ENCODE assay signal across 8 cellular contexts in the genomic region with DNA sequence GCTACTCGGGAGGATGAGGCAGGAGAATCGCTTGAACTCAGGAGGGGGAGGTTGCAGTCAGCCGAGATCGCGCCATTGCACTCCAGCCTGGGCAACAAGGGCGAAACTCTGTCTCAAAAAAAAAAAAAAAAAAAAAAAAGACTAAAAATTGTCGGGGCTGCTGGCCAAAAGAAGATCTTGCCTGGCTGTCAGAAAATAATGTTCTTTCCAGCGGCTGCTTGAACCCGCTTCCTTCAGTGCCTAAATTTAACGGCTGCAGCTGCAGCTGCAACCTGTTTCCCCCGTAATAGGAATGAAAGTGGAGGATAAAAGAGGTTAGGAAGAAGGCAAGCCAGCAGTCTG. TPM values are rescaled to one million over a fixed set of nuclear protein-coding genes. Genes with fewer than 3 reads are reported as not detected.
DNase-seq lines count a peak whose midpoint lies in the region; FAIRE-seq and TF ChIP-seq lines count a peak whose summit lies in the region.
"Not testable (repeated sequence)": the region's sequence is repeated elsewhere in the genome, so short reads cannot be mapped to it uniquely, and the experiment has no call there.

No MANE protein-coding gene starts in this region.

- peak overlapping the region; percentile 91 for H3K27ac Mint-ChIP-seq in T-helper 2 cell treated with Interferon-gamma antibody and Interleukin-4, amounts not matched to agents 5 μg/mL and 100 μg/mL, for 36 hours
- H3K27ac Mint-ChIP-seq in astrocyte (ENCODE audit: unreplicated experiment) (peak overlapping the region; percentile 98), neural crest cell (ENCODE audit: unreplicated experiment) (peak overlapping the region; percentile 99)

- peak overlapping the region; percentile 91 for H2AFZ ChIP-seq in astrocyte (ENCODE audit: low read depth, low read length)
- H2AFZ ChIP-seq in keratinocyte (ENCODE audit: control insufficient read depth, low read length), result peak overlapping the region; percentile 96

- H3K36me3 Mint-ChIP-seq in T-helper 2 cell treated with Interferon-gamma antibody and Interleukin-4, amounts not matched to agents 5 μg/mL and 100 μg/mL, for 36 hours (ENCODE audit: low read depth), result peaks cover 24% of the 10 kb centered on the region
- H3K36me3 Mint-ChIP-seq in astrocyte (ENCODE audit: low read depth, unreplicated experiment); neural crest cell (ENCODE audit: low read depth): not testable (repeated sequence)

- DNase-seq in T-helper 2 cell treated with Interferon-gamma antibody and Interleukin-4, amounts not matched to agents 5 μg/mL and 100 μg/mL, for 36 hours (ENCODE audit: low spot score); astrocyte (ENCODE audit: low read depth); epithelial cell of prostate (ENCODE audit: low read depth, low spot score); keratinocyte (ENCODE audit: low read depth, low spot score); neural crest cell (ENCODE audit: low read depth, low spot score): not testable (repeated sequence)

- not testable (repeated sequence) for H3K36me3 ChIP-seq in HUES64 (ENCODE audit: insufficient read depth, low read length); astrocyte (ENCODE audit: insufficient read depth, low read length); keratinocyte (ENCODE audit: control insufficient read depth in 2 of 2, extremely low read depth in 1 of 2, insufficient read depth in 2 of 2, low read length in 2 of 2); stomach smooth muscle (ENCODE audit: control insufficient read depth in 2 of 2, insufficient read depth in 2 of 2, low read length in 2 of 2)

- H4K20me1 ChIP-seq in astrocyte (ENCODE audit: insufficient read depth, low read length), result peaks cover 28% of the 10 kb centered on the region
- not testable (repeated sequence) for H4K20me1 ChIP-seq in keratinocyte (ENCODE audit: control insufficient read depth, extremely low read depth, insufficient read depth, low read length)

- H3K9me3 ChIP-seq in HUES64 (ENCODE audit: insufficient read depth, low read depth, low read length); astrocyte (ENCODE audit: insufficient read depth, low read depth, low read length); keratinocyte (ENCODE audit: control insufficient read depth, low read depth, low read length); stomach smooth muscle (ENCODE audit: control insufficient read depth in 2 of 2, low read length in 2 of 2): not testable (repeated sequence)

- H3K4me2 ChIP-seq in astrocyte (ENCODE audit: low read length), result peak overlapping the region; percentile 99
- H3K4me2 ChIP-seq in keratinocyte (ENCODE audit: control insufficient read depth, extremely low read depth, insufficient read depth, low read depth, low read length), result peak overlapping the region; percentile 99

- H3K4me3 Mint-ChIP-seq in T-helper 2 cell treated with Interferon-gamma antibody and Interleukin-4, amounts not matched to agents 5 μg/mL and 100 μg/mL, for 36 hours, result peak overlapping the region; percentile 97
- peak overlapping the region; percentile 99 for H3K4me3 Mint-ChIP-seq in astrocyte (ENCODE audit: unreplicated experiment)
- H3K4me3 Mint-ChIP-seq in neural crest cell, result peak overlapping the region; percentile 99

- not testable (repeated sequence) for H3K9me3 Mint-ChIP-seq in T-helper 2 cell treated with Interferon-gamma antibody and Interleukin-4, amounts not matched to agents 5 μg/mL and 100 μg/mL, for 36 hours; astrocyte (ENCODE audit: unreplicated experiment); neural crest cell

- H3K79me2 ChIP-seq in astrocyte (ENCODE audit: insufficient read depth, low read length), result peaks cover 45% of the 10 kb centered on the region
- H3K79me2 ChIP-seq in keratinocyte (ENCODE audit: control insufficient read depth, insufficient read depth, low read length), result peaks cover 45% of the 10 kb centered on the region

- H3K9me1 ChIP-seq in keratinocyte (ENCODE audit: control insufficient read depth, extremely low read depth, insufficient read depth, low read length), result not testable (repeated sequence)

- TF ChIP-seq CTCF in C4-2B (conservative IDR thresholded peaks at IDR 0.05); astrocyte (IDR thresholded peaks at IDR 0.05; ENCODE audit: insufficient read depth, low read depth, low read length); keratinocyte (optimal IDR thresholded peaks at IDR 0.05 in 1 of 3, IDR thresholded peaks at IDR 0.05 in 1 of 3, conservative IDR thresholded peaks at IDR 0.05 in 1 of 3; ENCODE audit: extremely low read depth in 1 of 3, insufficient read depth in 2 of 3, low read length in 3 of 3); neural crest cell (conservative IDR thresholded peaks at IDR 0.05): not testable (repeated sequence)

- peak overlapping the region; percentile 57 for H3K9ac ChIP-seq in HUES64 (ENCODE audit: low read depth, low read length)
- peak overlapping the region; percentile 97 for H3K9ac ChIP-seq in astrocyte (ENCODE audit: low read length)
- H3K9ac ChIP-seq in keratinocyte (ENCODE audit: control insufficient read depth, extremely low read depth, insufficient read depth, low read length), result peak overlapping the region; percentile 96
- peak overlapping the region; percentile 68 to 95 for H3K9ac ChIP-seq in stomach smooth muscle (ENCODE audit: low read length in 2 of 2)

- H3K4me3 ChIP-seq in HUES64 (ENCODE audit: low read length), result peak overlapping the region; percentile 93
- peak overlapping the region; percentile 95 for H3K4me3 ChIP-seq in astrocyte (ENCODE audit: insufficient read depth, low read depth, low read length)
- H3K4me3 ChIP-seq in keratinocyte (ENCODE audit: control insufficient read depth in 2 of 3, extremely low read depth in 1 of 3, insufficient read depth in 2 of 3, low read depth in 1 of 3, low read length in 3 of 3), result peak overlapping the region; percentile 57 to 96 (median 92)
- peak overlapping the region; percentile 90 to 96 for H3K4me3 ChIP-seq in stomach smooth muscle (ENCODE audit: low read length in 2 of 2)

- not testable (repeated sequence) for H3K27me3 Mint-ChIP-seq in T-helper 2 cell treated with Interferon-gamma antibody and Interleukin-4, amounts not matched to agents 5 μg/mL and 100 μg/mL, for 36 hours (ENCODE audit: low read depth); astrocyte (ENCODE audit: low read depth, unreplicated experiment); neural crest cell (ENCODE audit: low read depth)

- 35% methylated on average over 11 of the region's 11 CpGs for WGBS in HUES64

- H3K27me3 ChIP-seq in HUES64 (ENCODE audit: insufficient read depth, low read length); astrocyte (ENCODE audit: insufficient read depth, low read length); keratinocyte (ENCODE audit: control insufficient read depth, extremely low read depth, insufficient read depth, low read length); stomach smooth muscle (ENCODE audit: control insufficient read depth in 1 of 2, insufficient read depth in 2 of 2, low read length in 2 of 2): not testable (repeated sequence)

- peak overlapping the region; percentile 95 for H3K27ac ChIP-seq in C4-2B
- peak overlapping the region; percentile 72; the same call in 1 of the 2 replicates for H3K27ac ChIP-seq in HUES64 (ENCODE audit: low read depth, low read length)
- peak overlapping the region; percentile 49 for H3K27ac ChIP-seq in astrocyte (ENCODE audit: low read depth, low read length)
- H3K27ac ChIP-seq in epithelial cell of prostate, result peak overlapping the region; percentile 84
- peak overlapping the region; percentile 92 for H3K27ac ChIP-seq in keratinocyte (ENCODE audit: control insufficient read depth, insufficient read depth, low read length)
- peak overlapping the region; percentile 90 for H3K27ac ChIP-seq in stomach smooth muscle (ENCODE audit: low read length)

- H3K4me1 ChIP-seq in HUES64 (ENCODE audit: insufficient read depth, low read length), result peaks cover 12% of the 10 kb centered on the region
- not testable (repeated sequence) for H3K4me1 ChIP-seq in astrocyte (ENCODE audit: insufficient read depth, low read length)
- peaks cover 19% of the 10 kb centered on the region for H3K4me1 ChIP-seq in keratinocyte (ENCODE audit: control insufficient read depth, extremely low read depth, insufficient read depth, low read length)
- H3K4me1 ChIP-seq in stomach smooth muscle (ENCODE audit: control insufficient read depth, insufficient read depth, low read length), result peaks cover 10% of the 10 kb centered on the region

- dilution Hi-C loops in keratinocyte (cut with MboI; ENCODE audit: extremely low pct_ligation_motif_present, low sequenced_read_pairs), result not testable (repeated sequence)

- FAIRE-seq in astrocyte (lab: Jason Lieb, UNC); keratinocyte (lab: Jason Lieb, UNC): not testable (repeated sequence)

- H3K4me1 Mint-ChIP-seq in T-helper 2 cell treated with Interferon-gamma antibody and Interleukin-4, amounts not matched to agents 5 μg/mL and 100 μg/mL, for 36 hours (ENCODE audit: low read depth), result peaks cover 33% of the 10 kb centered on the region
- H3K4me1 Mint-ChIP-seq in astrocyte (ENCODE audit: low read depth, unreplicated experiment) (peaks cover 12% of the 10 kb centered on the region), neural crest cell (peaks cover 35% of the 10 kb centered on the region)

RNA-seq across cellular contexts. Expression of a gene that starts 0.5 kb away (rescaled TPM):
- polyA plus RNA-seq in HUES64 (2013, experiment 1 of 2), result 188 TPM
- polyA plus RNA-seq in HUES64 (2013, experiment 2 of 2), result 182 TPM
- 210 and 225 TPM in 2 replicates for total RNA-seq in astrocyte
- 212 to 326 TPM (median 232 TPM) in 3 replicates for polyA plus RNA-seq in keratinocyte
- 220 TPM for polyA plus RNA-seq in keratinocyte (2011; ENCODE audit: low read depth)
- polyA plus RNA-seq in keratinocyte (2011; cell fraction: cytosol; rRNA removed), result 184 and 333 TPM in 2 replicates
- polyA plus RNA-seq in keratinocyte (2011; cell fraction: nucleus; rRNA removed), result 134 and 170 TPM in 2 replicates
- 189 and 205 TPM in 2 replicates for polyA plus RNA-seq in keratinocyte (2012; ENCODE audit: low replicate concordance)
- polyA minus RNA-seq in keratinocyte, result 44.7 to 97.9 TPM (median 90.4 TPM) in 3 replicates
- polyA minus RNA-seq in keratinocyte (2011; cell fraction: cytosol; rRNA and poly(A)+ RNA removed), result 96.5 TPM
- polyA minus RNA-seq in keratinocyte (2011; cell fraction: nucleus; rRNA and poly(A)+ RNA removed), result 27.1 and 51.3 TPM in 2 replicates
- 220 and 229 TPM in 2 replicates for total RNA-seq in neural crest cell
